ENCODE assay signal across 8 cellular contexts in the genomic region with DNA sequence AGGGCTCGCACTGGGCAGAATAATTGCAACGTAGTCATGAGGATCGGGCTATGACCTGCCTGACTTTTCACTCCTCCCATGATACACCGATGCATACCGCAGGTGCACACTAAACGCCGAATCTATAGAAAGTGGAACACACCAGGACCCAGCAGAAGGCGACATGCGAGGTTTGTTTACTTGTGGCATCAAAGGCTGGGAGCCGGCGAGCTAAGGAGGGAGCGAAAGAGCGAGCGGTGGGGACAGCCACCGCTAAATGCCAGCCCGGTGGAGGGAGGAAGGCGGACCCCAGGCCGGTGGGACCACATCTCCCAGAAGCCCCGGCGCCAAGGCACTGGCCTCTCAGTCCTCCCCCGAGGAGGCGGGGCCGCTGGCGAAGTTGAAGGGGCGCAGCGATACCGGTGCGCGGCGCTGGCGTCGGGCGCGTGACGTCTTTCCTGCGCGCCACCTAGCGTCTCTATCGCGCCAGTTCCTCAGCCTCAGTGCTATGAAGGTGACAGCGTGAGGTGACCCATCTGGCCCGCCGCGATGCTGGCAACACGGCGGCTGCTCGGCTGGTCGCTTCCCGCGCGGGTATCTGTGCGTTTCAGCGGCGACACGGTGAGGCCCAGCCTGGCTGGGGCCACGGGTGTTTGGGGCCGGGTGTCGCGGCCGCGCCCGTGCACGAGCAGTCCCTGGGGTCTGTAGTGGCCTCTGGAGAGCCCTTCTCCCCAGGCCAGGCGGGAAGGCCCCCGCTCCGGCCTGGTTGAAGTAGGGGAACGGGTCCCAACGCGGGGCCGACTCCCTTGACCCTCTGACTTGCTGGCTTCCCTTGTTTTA. TPM values are rescaled to one million over a fixed set of nuclear protein-coding genes. Genes with fewer than 3 reads are reported as not detected.
DNase-seq lines count a peak whose midpoint lies in the region; ATAC-seq and TF ChIP-seq lines count a peak whose summit lies in the region.

NDUFV1 (plus strand) TSS at position 460 of the 819 bp plus-strand sequence; CDS start at position 529, 69 bp downstream.

- peak within 1 kb of the TSS; percentile 93 to 94 for H3K27ac ChIP-seq in right atrium auricular region
- peak within 1 kb of the TSS; percentile 81 for H3K27ac ChIP-seq in rectal smooth muscle tissue (ENCODE audit: low read depth, low read length)
- H3K27ac ChIP-seq in aorta (ENCODE audit: low read depth in 1 of 2, low read length in 2 of 2), result peak within 1 kb of the TSS; percentile 15 to 45

- DNase-seq in NCI-H187 (lab: John Stamatoyannopoulos, UW) (peak; percentile 70 to 92), T-helper 2 cell (peak; percentile 90 to 97 (median 95)), anterior cingulate cortex (lab: John Stamatoyannopoulos, UW) (peak; percentile 60 to 97 (median 94)), right atrium auricular region (ENCODE audit: low spot score) (peak; percentile 96), aorta (peak; percentile 99)

- peaks cover 32% of the 10 kb centered on the region for H3K36me3 ChIP-seq in right atrium auricular region
- peaks cover 21% of the 10 kb centered on the region for H3K36me3 ChIP-seq in rectal smooth muscle tissue (ENCODE audit: control insufficient read depth, insufficient read depth, low read length)
- no peaks in the 10 kb centered on the region for H3K36me3 ChIP-seq in aorta (ENCODE audit: control insufficient read depth in 1 of 2, insufficient read depth in 2 of 2, low read length in 1 of 2)

- peak within 1 kb of the TSS; percentile 83 for H3K9ac ChIP-seq in rectal smooth muscle tissue (ENCODE audit: low read length)

- TF ChIP-seq CTCF in right atrium auricular region (IDR thresholded peaks at IDR 0.05), result peak; percentile 53 to 75

- TF ChIP-seq POLR2A in GM15510 (IDR thresholded peaks at IDR 0.05; ENCODE audit: borderline replicate concordance, extremely low read depth, insufficient read length), result peak; percentile 82

- H3K9me3 ChIP-seq in right atrium auricular region, result no peaks in the 10 kb centered on the region
- H3K9me3 ChIP-seq in aorta (ENCODE audit: control insufficient read depth, low read length), result no peaks in the 10 kb centered on the region

- H3K4me1 ChIP-seq in right atrium auricular region, result peaks cover 0 to 24% of the 10 kb centered on the region in 2 donors
- peaks cover 5% of the 10 kb centered on the region for H3K4me1 ChIP-seq in rectal smooth muscle tissue (ENCODE audit: control insufficient read depth, insufficient read depth, low read length)
- no peaks in the 10 kb centered on the region for H3K4me1 ChIP-seq in aorta (ENCODE audit: control insufficient read depth in 1 of 2, insufficient read depth in 2 of 2, low read length in 2 of 2)

- H3K27me3 ChIP-seq in right atrium auricular region (no peaks in the 10 kb centered on the region), rectal smooth muscle tissue (ENCODE audit: control insufficient read depth, insufficient read depth, low read length) (no peaks in the 10 kb centered on the region), aorta (ENCODE audit: control insufficient read depth in 1 of 2, insufficient read depth in 2 of 2, low read length in 1 of 2) (no peaks in the 10 kb centered on the region)

- intact Hi-C loops in aorta (cut with DNase I), result no loop called here

- ATAC-seq in HG02885 (IDR thresholded peaks at IDR 0.05; ENCODE audit: poor library complexity, unreplicated experiment) (peak; percentile 97), aorta (ENCODE audit: low FRiP score) (peak; percentile 97)

- WGBS in aorta, 2 donors, result 0 to 1% methylated on average over 65 to 70 of the region's 70 CpGs

- H3K4me3 ChIP-seq in right atrium auricular region (peak within 1 kb of the TSS; percentile 95 to 99), rectal smooth muscle tissue (ENCODE audit: low read length) (peak within 1 kb of the TSS; percentile 72), aorta (ENCODE audit: low read length in 2 of 2) (peak within 1 kb of the TSS; percentile 52 to 80)

RNA-seq across cellular contexts. Expression of gene NDUFV1, which starts in this region (rescaled TPM):
- total RNA-seq in right atrium auricular region (100 to 1,000 TPM; 424 to 522 TPM), aorta (100 to 1,000 TPM; 113 to 123 TPM)
- polyA plus RNA-seq in aorta, result 100 to 1,000 TPM; 104 to 295 TPM

Comparison
In these comparisons a context has a peak if more than half of its experiments do, and no peak if none do; other contexts are left out.
1. Peak in every context shown above with its lines: DNase-seq, ATAC-seq, H3K4me3 ChIP-seq and H3K27ac ChIP-seq.
2. H3K27ac ChIP-seq: peak in every context shown above with its lines; median percentile 94 in right atrium auricular region; 81 in rectal smooth muscle tissue; 30 in aorta.